Comparison of ENCODE assay signal across 15 cellular contexts in the genomic region with DNA sequence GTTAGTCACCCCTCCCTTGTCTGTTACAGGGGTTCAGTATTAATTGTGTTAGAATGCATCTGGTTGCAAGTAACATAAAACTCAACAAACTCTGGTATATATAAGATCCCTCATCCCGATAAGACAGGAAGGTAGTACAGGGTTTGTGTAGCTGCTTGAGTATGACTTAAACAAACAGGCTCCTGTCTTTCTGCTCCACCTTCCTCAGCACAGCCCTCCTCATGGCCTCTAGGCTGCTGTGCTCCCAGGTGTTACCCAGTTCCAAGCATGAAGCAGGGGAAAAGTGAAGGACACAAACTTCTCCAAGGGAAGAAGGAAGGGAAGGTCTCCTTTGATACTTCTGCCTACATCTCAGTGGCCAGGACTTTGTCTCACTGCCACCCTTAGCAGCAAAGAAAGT. TPM values are rescaled to one million over a fixed set of nuclear protein-coding genes. Genes with fewer than 3 reads are reported as not detected.
DNase-seq lines count a peak whose midpoint lies in the region; ATAC-seq, FAIRE-seq and TF ChIP-seq lines count a peak whose summit lies in the region.
"Had no signal": no experiment of that assay in that cellular context is flagged by ENCODE, and none has a peak within 500 bp of the region (broad histone marks: within the 10 kb centered on the region; RNA-seq: fewer than 3 reads in every experiment).

No MANE protein-coding gene starts in this region.

- no TSS peak for BruUV-seq in HepG2 (replicated peaks; lab: Mats Ljungman, UMichigan)

- H3K36me3 Mint-ChIP-seq in astrocyte (ENCODE audit: low read depth, unreplicated experiment) (no peaks in the 10 kb centered on the region), memory B cell (no peaks in the 10 kb centered on the region)

- H3K27me3 Mint-ChIP-seq in astrocyte (ENCODE audit: low read depth, unreplicated experiment) (peaks cover 8% of the 10 kb centered on the region), memory B cell (no peaks in the 10 kb centered on the region)

- H3K4me1 Mint-ChIP-seq in astrocyte (ENCODE audit: low read depth, unreplicated experiment) (peaks cover 11% of the 10 kb centered on the region), memory B cell (peaks cover 25% of the 10 kb centered on the region)

- peak overlapping the region; percentile 74 for H2AFZ ChIP-seq in HepG2 (ENCODE audit: low read length)
- peak overlapping the region; percentile 27 for H2AFZ ChIP-seq in astrocyte (ENCODE audit: low read depth, low read length)
- H2AFZ ChIP-seq: GM23338 had no signal

- H3K9me3 Mint-ChIP-seq in astrocyte (ENCODE audit: unreplicated experiment), result peaks cover 2% of the 10 kb centered on the region
- H3K9me3 Mint-ChIP-seq in memory B cell, result no peaks in the 10 kb centered on the region
- H3K9me3 Mint-ChIP-seq: activated naive CD8-positive, alpha-beta T cell treated with anti-CD3 and anti-CD28 coated beads, Interleukin-2, amount 10 ng/mL, durations not matched to agents 7 days and 5 days; GM23338 had no signal

- H3K36me3 ChIP-seq in HepG2 (replicated peaks in 1 of 2; ENCODE audit: control insufficient read depth in 1 of 2, insufficient read depth in 2 of 2, low read length in 2 of 2), result no peaks in the 10 kb centered on the region; a peak in 1 of 5 replicates
- no peaks in the 10 kb centered on the region for H3K36me3 ChIP-seq in right lobe of liver
- H3K36me3 ChIP-seq in astrocyte (ENCODE audit: insufficient read depth, low read length), result peaks cover 5% of the 10 kb centered on the region
- no peaks in the 10 kb centered on the region for H3K36me3 ChIP-seq in upper lobe of left lung
- H3K36me3 ChIP-seq: neutrophil had no signal

- FAIRE-seq in HepG2 (lab: Jason Lieb, UNC) (no peak), astrocyte (lab: Jason Lieb, UNC) (no peak)
- FAIRE-seq: GM18507 had no signal

- no peaks in the 10 kb centered on the region; a peak in 1 of 5 replicates for H3K27me3 ChIP-seq in HepG2 (ENCODE audit: control insufficient read depth in 1 of 2, insufficient read depth in 2 of 2, low read length in 2 of 2)
- no peaks in the 10 kb centered on the region for H3K27me3 ChIP-seq in right lobe of liver
- H3K27me3 ChIP-seq in astrocyte (ENCODE audit: insufficient read depth, low read length), result peaks cover 8% of the 10 kb centered on the region
- H3K27me3 ChIP-seq in upper lobe of left lung, result no peaks in the 10 kb centered on the region

- no peak for ATAC-seq in HepG2
- no peak for ATAC-seq in right lobe of liver
- ATAC-seq in memory B cell (ENCODE audit: low read depth), result no peak
- no peak for ATAC-seq in upper lobe of left lung (ENCODE audit: low FRiP score in 2 of 2)
- ATAC-seq: GM23338 had no signal

- CTCF ChIA-PET in HepG2 (lab: Yijun Ruan, JAX; ENCODE audit: low intra/inter-chr PET ratio, low total read pairs), result no interaction called here

- 0% methylated on average over 1 of the region's 1 CpG for WGBS in HepG2 (ENCODE audit: low lambda C conversion rate)
- WGBS in right lobe of liver (ENCODE audit: insufficient coverage, low coverage, low lambda C conversion rate, missing lambda C conversion rate), result 80% methylated on average over 1 of the region's 1 CpG
- WGBS in upper lobe of left lung, 2 donors, result 32 to 39% methylated on average over 1 of the region's 1 CpG

- H3K4me2 ChIP-seq in HepG2 (ENCODE audit: low read depth, low read length), result peak overlapping the region; percentile 90
- H3K4me2 ChIP-seq in astrocyte (ENCODE audit: low read length), result no peak overlapping the region

- TF ChIP-seq CTCF in HepG2 (CRISPR knock-in tag; IDR thresholded peaks at IDR 0.05) (no peak), right lobe of liver (IDR thresholded peaks at IDR 0.05) (no peak), astrocyte (IDR thresholded peaks at IDR 0.05; ENCODE audit: insufficient read depth, low read depth, low read length) (no peak), upper lobe of left lung (IDR thresholded peaks at IDR 0.05) (no peak)

- H3K9me3 ChIP-seq in HepG2 (ENCODE audit: low read length) (no peaks in the 10 kb centered on the region), right lobe of liver (no peaks in the 10 kb centered on the region), astrocyte (ENCODE audit: insufficient read depth, low read depth, low read length) (no peaks in the 10 kb centered on the region), upper lobe of left lung (no peaks in the 10 kb centered on the region)
- H3K9me3 ChIP-seq: neutrophil had no signal

- peaks cover 7% of the 10 kb centered on the region; the same call in 1 of the 2 replicates for H4K20me1 ChIP-seq in HepG2 (ENCODE audit: insufficient read depth, low read length)
- peaks cover 30% of the 10 kb centered on the region for H4K20me1 ChIP-seq in astrocyte (ENCODE audit: insufficient read depth, low read length)

- H3K4me3 ChIP-seq in HepG2 (replicated peaks in 1 of 3; ENCODE audit: insufficient read depth in 1 of 3, low read depth in 2 of 3, low read length in 3 of 3) (peak overlapping the region in 1 of 3 experiments; percentile 90; a peak in 1 of 6 replicates), right lobe of liver (no peak overlapping the region), astrocyte (ENCODE audit: insufficient read depth, low read depth, low read length) (no peak overlapping the region), upper lobe of left lung (no peak overlapping the region)

- DNase-seq in HepG2 (ENCODE audit: low spot score), result no peak
- no peak for DNase-seq in right lobe of liver
- DNase-seq in astrocyte (ENCODE audit: low read depth), result no peak
- no peak for DNase-seq in memory B cell (ENCODE audit: low spot score in 2 of 2)
- DNase-seq in upper lobe of left lung, result no peak
- no peak for DNase-seq in NCI-H1092 (lab: John Stamatoyannopoulos, UW)
- DNase-seq in islet precursor cell, result no peak
- no peak for DNase-seq in activated CD4-positive, alpha-beta T cell treated with anti-CD3 and anti-CD28 coated beads, Interleukin-2, amount 50 U/mL, for 1 hour
- DNase-seq: activated naive CD8-positive, alpha-beta T cell treated with anti-CD3 and anti-CD28 coated beads, Interleukin-2, amount 10 ng/mL, durations not matched to agents 7 days and 5 days; DMS 273 treated with DMSO at 0.1 percent for 48 hours; NCI-H1417 treated with DMSO at 0.1 percent for 48 hours; NCI-H446 had no signal

- TF ChIP-seq POLR2A in HepG2 (IDR thresholded peaks at IDR 0.05; ENCODE audit: insufficient read depth in 1 of 2, low read depth in 2 of 2, low read length in 2 of 2) (no peak), right lobe of liver (IDR thresholded peaks at IDR 0.05) (no peak), upper lobe of left lung (IDR thresholded peaks at IDR 0.05) (no peak)

- H3K27ac Mint-ChIP-seq in astrocyte (ENCODE audit: unreplicated experiment), result no peak overlapping the region
- H3K27ac Mint-ChIP-seq in memory B cell, result peak overlapping the region; percentile 88

- no peak overlapping the region for H3K4me3 Mint-ChIP-seq in astrocyte (ENCODE audit: unreplicated experiment)
- no peak overlapping the region for H3K4me3 Mint-ChIP-seq in memory B cell

- H3K9ac ChIP-seq in HepG2 (ENCODE audit: insufficient read depth, low read depth, low read length) (peak overlapping the region; percentile 62), astrocyte (ENCODE audit: low read length) (no peak overlapping the region)

- H3K79me2 ChIP-seq in HepG2 (ENCODE audit: insufficient read depth, low read length), result peaks cover 31% of the 10 kb centered on the region
- peaks cover 36% of the 10 kb centered on the region for H3K79me2 ChIP-seq in astrocyte (ENCODE audit: insufficient read depth, low read length)

- POLR2A ChIA-PET in HepG2 (lab: Yijun Ruan, JAX), result interaction anchor here (1.5 to 4.7 kb wide), 3 partner anchors 13 to 38 kb away, joined by 5 to 92 read pairs (median 87); a partner anchor contains a TSS

- TF ChIP-seq EP300 in HepG2 (IDR thresholded peaks at IDR 0.05; ENCODE audit: low read depth in 2 of 2, low read length in 2 of 2) (no peak), HepG2 (CRISPR knock-in tag; IDR thresholded peaks at IDR 0.05; ENCODE audit: borderline replicate concordance) (no peak; the same call in 1 of the 2 replicates), upper lobe of left lung (IDR thresholded peaks at IDR 0.05) (no peak)

- in situ Hi-C loops in HepG2 (cut with HindIII; ENCODE audit: extremely low pct_ligation_motif_present, low pct_unique_long_range_greater_than_20kb), result loop anchor here (5.0 kb wide), 1 partner anchor 34 kb away; a partner anchor contains a TSS

- H3K4me1 ChIP-seq in HepG2 (ENCODE audit: insufficient read depth, low read length) (peaks cover 38% of the 10 kb centered on the region), right lobe of liver (peaks cover 0 to 10% (median 3%) of the 10 kb centered on the region in 4 donors), astrocyte (ENCODE audit: insufficient read depth, low read length) (peaks cover 7% of the 10 kb centered on the region), upper lobe of left lung (peaks cover 18 to 41% (median 21%) of the 10 kb centered on the region in 4 donors)

- no peak overlapping the region for H3K27ac ChIP-seq in HepG2 (ENCODE audit: extremely low read length, insufficient read depth, low read length)
- H3K27ac ChIP-seq in right lobe of liver, result no peak overlapping the region
- H3K27ac ChIP-seq in astrocyte (ENCODE audit: low read depth, low read length), result no peak overlapping the region
- H3K27ac ChIP-seq in upper lobe of left lung, result peak overlapping the region; percentile 34 to 97 (median 88)

- no peak for TF ChIP-seq RAD21 in HepG2 (CRISPR knock-in tag; IDR thresholded peaks at IDR 0.05)

- intact Hi-C loops in HepG2 (cut with micrococcal nuclease; ENCODE audit: unreplicated experiment) (no loop called here), right lobe of liver (cut with DNase I) (no loop called here)

RNA-seq across cellular contexts. Expression of a gene that starts 1.4 kb away (rescaled TPM):
- 30.6 and 36.5 TPM in 2 replicates for total RNA-seq in HepG2 (2016; rRNA removed; fragmentation: Illumina TruSeq; extraction: Trizol)
- 3.8 and 4.1 TPM in 2 replicates for total RNA-seq in HepG2 (2016; cell fraction: cytosol; rRNA removed; fragmentation: Illumina TruSeq; extraction: Trizol; ENCODE audit: low read depth)
- 30.2 and 33.9 TPM in 2 replicates for total RNA-seq in HepG2 (2016; cell fraction: insoluble cytoplasmic fraction; rRNA removed; fragmentation: Illumina TruSeq; extraction: Trizol)
- 10.8 and 12.6 TPM in 2 replicates for total RNA-seq in HepG2 (2016; cell fraction: membrane; rRNA removed; fragmentation: Illumina TruSeq; extraction: Trizol)
- total RNA-seq in HepG2 (2016; cell fraction: nucleus; rRNA removed; fragmentation: Illumina TruSeq; extraction: Trizol), result 61.4 and 61.7 TPM in 2 replicates
- polyA plus RNA-seq in HepG2 (2011; rRNA removed), result 16.2 and 17.6 TPM in 2 replicates
- polyA plus RNA-seq in HepG2 (2011; cell fraction: cytosol; rRNA removed), result 5.5 and 9.1 TPM in 2 replicates
- polyA plus RNA-seq in HepG2 (2011; cell fraction: nucleus; rRNA removed), result 32.6 and 39.1 TPM in 2 replicates
- polyA plus RNA-seq in HepG2 (2012), result 21.8 and 23.1 TPM in 2 replicates
- polyA plus RNA-seq in HepG2 (2016; cell fraction: cytosol; fragmentation: Illumina TruSeq; extraction: Trizol; ENCODE audit: low read depth), result 0.74 and 0.87 TPM in 2 replicates
- polyA plus RNA-seq in HepG2 (2016; cell fraction: insoluble cytoplasmic fraction; fragmentation: Illumina TruSeq; extraction: Trizol; ENCODE audit: low read depth), result 23.7 and 25.3 TPM in 2 replicates
- polyA plus RNA-seq in HepG2 (2016; cell fraction: membrane; fragmentation: Illumina TruSeq; extraction: Trizol; ENCODE audit: low read depth), result 2.6 and 2.7 TPM in 2 replicates
- 62.4 and 65.2 TPM in 2 replicates for polyA plus RNA-seq in HepG2 (2016; cell fraction: nucleus; fragmentation: Illumina TruSeq; extraction: Trizol; ENCODE audit: insufficient read depth, low read depth)
- polyA minus RNA-seq in HepG2 (2011; rRNA and poly(A)+ RNA removed; ENCODE audit: low replicate concordance), result 30.1 and 32.8 TPM in 2 replicates
- 22.1 and 26.7 TPM in 2 replicates for polyA minus RNA-seq in HepG2 (2011; cell fraction: cytosol; rRNA and poly(A)+ RNA removed)
- polyA minus RNA-seq in HepG2 (2011; cell fraction: nucleus; rRNA and poly(A)+ RNA removed), result 106 and 121 TPM in 2 replicates
- total RNA-seq in right lobe of liver, result 10 to 100 TPM in 5 of 6 experiments, 1 to 10 TPM in 1; 9.7 to 16.0 (median 12.9) TPM
- 39.0 and 40.2 TPM in 2 replicates for total RNA-seq in astrocyte
- 10 to 100 TPM; 27.0 to 76.5 (median 32.1) TPM for total RNA-seq in upper lobe of left lung

RNA-seq across cellular contexts. Expression of a gene that starts 36.1 kb away (rescaled TPM):
- total RNA-seq in HepG2 (2016; rRNA removed; fragmentation: Illumina TruSeq; extraction: Trizol), result 15.6 and 26.2 TPM in 2 replicates
- total RNA-seq in HepG2 (2016; cell fraction: cytosol; rRNA removed; fragmentation: Illumina TruSeq; extraction: Trizol; ENCODE audit: low read depth), result 27.4 and 27.8 TPM in 2 replicates
- 15.2 and 25.3 TPM in 2 replicates for total RNA-seq in HepG2 (2016; cell fraction: insoluble cytoplasmic fraction; rRNA removed; fragmentation: Illumina TruSeq; extraction: Trizol)
- total RNA-seq in HepG2 (2016; cell fraction: membrane; rRNA removed; fragmentation: Illumina TruSeq; extraction: Trizol), result 30.7 and 34.5 TPM in 2 replicates
- total RNA-seq in HepG2 (2016; cell fraction: nucleus; rRNA removed; fragmentation: Illumina TruSeq; extraction: Trizol), result 44.8 and 54.3 TPM in 2 replicates
- 41.2 and 44.8 TPM in 2 replicates for polyA plus RNA-seq in HepG2 (2011; rRNA removed)
- polyA plus RNA-seq in HepG2 (2011; cell fraction: cytosol; rRNA removed), result 19.6 and 22.7 TPM in 2 replicates
- polyA plus RNA-seq in HepG2 (2011; cell fraction: nucleus; rRNA removed), result 170 and 182 TPM in 2 replicates
- polyA plus RNA-seq in HepG2 (2012), result 32.8 and 56.1 TPM in 2 replicates
- polyA plus RNA-seq in HepG2 (2016; cell fraction: cytosol; fragmentation: Illumina TruSeq; extraction: Trizol; ENCODE audit: low read depth), result 24.3 and 28.6 TPM in 2 replicates
- 32.2 and 33.6 TPM in 2 replicates for polyA plus RNA-seq in HepG2 (2016; cell fraction: insoluble cytoplasmic fraction; fragmentation: Illumina TruSeq; extraction: Trizol; ENCODE audit: low read depth)
- 28.4 and 32.2 TPM in 2 replicates for polyA plus RNA-seq in HepG2 (2016; cell fraction: membrane; fragmentation: Illumina TruSeq; extraction: Trizol; ENCODE audit: low read depth)
- 126 and 147 TPM in 2 replicates for polyA plus RNA-seq in HepG2 (2016; cell fraction: nucleus; fragmentation: Illumina TruSeq; extraction: Trizol; ENCODE audit: insufficient read depth, low read depth)
- 34.4 and 149 TPM in 2 replicates for polyA minus RNA-seq in HepG2 (2011; rRNA and poly(A)+ RNA removed; ENCODE audit: low replicate concordance)
- 6.9 and 12.8 TPM in 2 replicates for polyA minus RNA-seq in HepG2 (2011; cell fraction: cytosol; rRNA and poly(A)+ RNA removed)
- 67.3 and 72.4 TPM in 2 replicates for polyA minus RNA-seq in HepG2 (2011; cell fraction: nucleus; rRNA and poly(A)+ RNA removed)
- 10 to 100 TPM in 2 of 6 experiments, 1 to 10 TPM in 4; 2.5 to 21.8 (median 8.5) TPM for total RNA-seq in right lobe of liver
- 34.2 and 39.3 TPM in 2 replicates for total RNA-seq in astrocyte
- 10 to 100 TPM; 14.7 to 40.0 (median 20.3) TPM for total RNA-seq in upper lobe of left lung

Comparison
In these comparisons a context has a peak if more than half of its experiments do, and no peak if none do; other contexts are left out.
1. H3K27ac ChIP-seq: peak in upper lobe of left lung (4 of 4); none in HepG2 (single experiment), right lobe of liver (0 of 3) and astrocyte (single experiment).